Comparison of ENCODE assay signal across 8 cellular contexts in genomic region chr1:116498789-116499628, GRCh38.
DNase-seq lines count a peak whose midpoint lies in the region; ATAC-seq and TF ChIP-seq lines count a peak whose summit lies in the region.

No MANE protein-coding gene starts in this region.

- no peaks in the 10 kb centered on the region for H3K9me3 ChIP-seq in hepatocyte (ENCODE audit: low read depth)

- no peak overlapping the region for H3K4me3 ChIP-seq in NB4 (ENCODE audit: low read depth, low read length)
- no peak overlapping the region for H3K4me3 ChIP-seq in astrocyte of the cerebellum (ENCODE audit: low read depth, low read length)
- no peak overlapping the region for H3K4me3 ChIP-seq in hepatocyte

- H3K27me3 ChIP-seq in hepatocyte, result no peaks in the 10 kb centered on the region

- no peak overlapping the region for H3K27ac ChIP-seq in hepatocyte

- H3K79me2 ChIP-seq in hepatocyte, result peaks cover 2% of the 10 kb centered on the region

- intact Hi-C loops in sciatic nerve (cut with DNase I), result loop anchor here (5.0 kb wide), 1 partner anchor 357 kb away; no protein-coding TSS in a partner anchor

- WGBS in hepatocyte (ENCODE audit: low lambda C conversion rate, missing lambda C conversion rate), result 63% methylated on average over 12 of the region's 13 CpGs

- DNase-seq in DMS79 (lab: John Stamatoyannopoulos, UW), result peak; percentile 55
- DNase-seq in H4 (ENCODE audit: low spot score), result peak; percentile 42
- peak; percentile 81 for DNase-seq in NB4 (ENCODE audit: low read depth)
- peak; percentile 89 for DNase-seq in SK-MEL-5 (ENCODE audit: low read depth, low spot score)
- no peak for DNase-seq in astrocyte of the cerebellum (ENCODE audit: low read depth)
- peak; percentile 85 for DNase-seq in hepatocyte (ENCODE audit: low spot score)
- no peak for DNase-seq in sciatic nerve (ENCODE audit: low spot score)

- peak overlapping the region; percentile 57 for H2AFZ ChIP-seq in hepatocyte

- in situ Hi-C loops in SK-MEL-5 (cut with HindIII; ENCODE audit: low pct_unique_long_range_greater_than_20kb, low sequenced_read_pairs) (loop anchor here (25.0 kb wide), 1 partner anchor 112 kb away; no protein-coding TSS in a partner anchor), astrocyte of the cerebellum (cut with HindIII; ENCODE audit: low sequenced_read_pairs) (loop anchor here (25.0 kb wide), 1 partner anchor 337 kb away; no protein-coding TSS in a partner anchor)

- peak overlapping the region; percentile 29 for H3K4me2 ChIP-seq in hepatocyte

- no peaks in the 10 kb centered on the region for H3K36me3 ChIP-seq in hepatocyte (replicated peaks; ENCODE audit: insufficient read depth, low read depth)

- ATAC-seq in sciatic nerve (peak; percentile 80), GM19035 (IDR thresholded peaks at IDR 0.05; ENCODE audit: unreplicated experiment) (no peak)

- H3K4me1 ChIP-seq in hepatocyte (ENCODE audit: insufficient read depth), result peaks cover 23% of the 10 kb centered on the region

- no peak for TF ChIP-seq POLR2A in NB4 (IDR thresholded peaks at IDR 0.05; ENCODE audit: extremely low read depth, insufficient read length)

- H4K20me1 ChIP-seq in hepatocyte (ENCODE audit: insufficient read depth, poor library complexity, severe bottlenecking), result no peaks in the 10 kb centered on the region

- H3K9me2 ChIP-seq in hepatocyte (replicated peaks; ENCODE audit: insufficient read depth), result no peaks in the 10 kb centered on the region

- peak; percentile 75 for TF ChIP-seq CTCF in NB4 (IDR thresholded peaks at IDR 0.05; ENCODE audit: low read depth, low read length)
- TF ChIP-seq CTCF in astrocyte of the cerebellum (IDR thresholded peaks at IDR 0.05; ENCODE audit: low read depth, low read length, missing control alignments), result peak; percentile 79
- peak; percentile 91 for TF ChIP-seq CTCF in hepatocyte (IDR thresholded peaks at IDR 0.05; ENCODE audit: poor library complexity)

Comparison
In these comparisons a context has a peak if more than half of its experiments do, and no peak if none do; other contexts are left out.
1. DNase-seq: peak in DMS79 (single experiment), H4 (single experiment), NB4 (single experiment), SK-MEL-5 (single experiment) and hepatocyte (single experiment); none in astrocyte of the cerebellum (single experiment) and sciatic nerve (single experiment).
2. Peak in every context shown above with its lines, with median percentiles within 50 percentile points of each other: CTCF ChIP-seq.